Comparison of ENCODE assay signal across 16 cellular contexts in the genomic region with DNA sequence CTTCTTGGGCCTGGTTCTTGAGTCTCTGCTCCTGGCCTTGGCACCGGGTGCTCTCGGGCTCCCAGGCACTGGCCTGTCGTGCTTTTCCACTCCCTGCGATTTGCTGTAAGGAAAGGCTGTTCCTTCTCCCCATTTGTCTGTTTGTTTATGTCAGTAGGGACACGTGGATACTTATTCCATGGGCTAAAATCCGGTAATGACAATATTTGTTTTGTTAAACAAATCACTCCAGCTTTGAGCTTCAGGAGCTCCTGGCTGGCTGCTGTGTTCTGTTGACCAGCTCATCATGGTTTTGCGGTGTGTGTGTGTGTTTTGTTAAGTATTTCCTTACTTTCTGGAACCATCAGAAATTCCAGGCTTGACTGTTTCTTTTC.
"Had no signal": no experiment of that assay in that cellular context is flagged by ENCODE, and none has a peak within 500 bp of the region (broad histone marks: within the 10 kb centered on the region; RNA-seq: fewer than 3 reads in every experiment).

No MANE protein-coding gene starts in this region.

- H3K4me1 ChIP-seq: esophagus muscularis mucosa, neural progenitor cell had no signal

- H3K36me3 ChIP-seq: brain microvascular endothelial cell, esophagus muscularis mucosa, neural progenitor cell had no signal

- DNase-seq: activated CD4-positive, alpha-beta T cell treated with anti-CD3 and anti-CD28 coated beads, Interleukin-2, amount 10 ng/mL, durations not matched to agents 24 days and 14 days; activated CD4-positive, CD25-positive, alpha-beta regulatory T cell; activated CD8-positive, alpha-beta memory T cell treated with anti-CD3 and anti-CD28 coated beads, Interleukin-2, amount 50 U/mL, for 4 hours; activated CD8-positive, alpha-beta T cell treated with anti-CD3 and anti-CD28 coated beads, Interleukin-2, amount 10 ng/mL, durations not matched to agents 7 days and 5 days; activated gamma-delta T cell; activated T-cell treated with anti-CD3 and anti-CD28 coated beads, Interleukin-2, amount 50 U/mL, for 48 hours; amygdala; brain microvascular endothelial cell; effector CD4-positive, alpha-beta T cell; islet precursor cell; naive B cell; stimulated activated CD4-positive, alpha-beta T cell treated with anti-CD3 and anti-CD28 coated beads, Interleukin-1b, Interleukin-23, amount 100 ng/mL, for 48 hours had no signal

- ATAC-seq: activated CD8-positive, alpha-beta T cell treated with anti-CD3 and anti-CD28 coated beads, Interleukin-2, amount 10 ng/mL, durations not matched to agents 7 days and 5 days; stimulated activated effector memory CD8-positive, alpha-beta T cell treated with anti-CD3 and anti-CD28 coated beads, Interleukin-12 subunit alpha, Interleukin-12 subunit beta, amount 100 ng/mL, for 72 hours had no signal

- H3K27ac ChIP-seq: brain microvascular endothelial cell, coronary artery, esophagus muscularis mucosa, neural progenitor cell had no signal

- H3K4me3 ChIP-seq: coronary artery, esophagus muscularis mucosa, neural progenitor cell had no signal
